ENCODE assay signal across 1 cellular context in the genomic region with DNA sequence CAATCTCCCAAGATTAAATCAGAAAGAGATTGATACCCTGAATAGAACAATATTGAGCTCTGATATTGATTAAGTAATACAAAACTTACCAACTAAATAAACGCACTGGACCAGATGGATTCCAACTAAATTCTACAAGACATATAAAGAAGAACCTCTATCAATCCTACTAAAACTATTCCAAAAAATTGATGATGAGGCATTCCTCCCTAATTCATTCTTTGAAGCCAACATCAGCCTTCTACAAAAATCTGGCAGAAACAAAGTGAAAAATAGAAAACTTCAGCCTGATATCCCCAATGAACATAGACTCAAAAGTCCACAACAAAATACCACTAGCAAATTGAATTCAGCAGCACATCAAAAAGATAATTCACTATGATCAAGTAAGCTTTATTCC.
TF ChIP-seq lines count a peak whose summit lies in the region.

No MANE protein-coding gene starts in this region.

TF ChIP-seq in IMR-90, 13 proteins besides CTCF, POLR2A, EP300 and RAD21 (continued from another document):
- TF ChIP-seq USF2 (IDR thresholded peaks at IDR 0.05; ENCODE audit: low read depth, low read length) (no peak), RCOR1 (IDR thresholded peaks at IDR 0.05; ENCODE audit: insufficient replicate concordance, low read length) (no peak)
TF ChIP-seq in IMR-90: peak in this region for 1.
